Comparison of ENCODE assay signal across 18 cellular contexts in genomic region chr15:71219101-71219500, GRCh38.
DNase-seq lines count a peak whose midpoint lies in the region; ATAC-seq and TF ChIP-seq lines count a peak whose summit lies in the region.
"Had no signal": no experiment of that assay in that cellular context is flagged by ENCODE, and none has a peak within 500 bp of the region (broad histone marks: within the 10 kb centered on the region; RNA-seq: fewer than 3 reads in every experiment).

No MANE protein-coding gene starts in this region.

- no peaks in the 10 kb centered on the region for H3K27me3 Mint-ChIP-seq in mesothelial cell of epicardium (ENCODE audit: low read depth)

- ATAC-seq in left cardiac atrium, result peak; percentile 48 to 66

- H3K36me3 Mint-ChIP-seq in mesothelial cell of epicardium, result peaks cover 20% of the 10 kb centered on the region
- H3K36me3 Mint-ChIP-seq: IgD-negative memory B cell had no signal

- peaks cover 37% of the 10 kb centered on the region for H3K4me1 Mint-ChIP-seq in mesothelial cell of epicardium
- H3K4me1 Mint-ChIP-seq: IgD-negative memory B cell had no signal

- 94 to 97% methylated on average over 4 of the region's 4 CpGs for WGBS in GM23248 (ENCODE audit: low coverage in 1 of 2, low lambda C conversion rate in 2 of 2, missing lambda C conversion rate in 2 of 2), 2 experiments
- WGBS in mammary epithelial cell (ENCODE audit: low coverage, missing lambda C conversion rate), result 98% methylated on average over 4 of the region's 4 CpGs

- H2AFZ ChIP-seq in GM23248 (no peak overlapping the region), mammary epithelial cell (ENCODE audit: low read depth, low read length) (no peak overlapping the region)

- peaks cover 4% of the 10 kb centered on the region for H3K9me3 Mint-ChIP-seq in mesothelial cell of epicardium

- no peaks in the 10 kb centered on the region for H3K9me2 ChIP-seq in GM23248 (ENCODE audit: insufficient read depth)

- H3K27ac Mint-ChIP-seq in mesothelial cell of epicardium, result no peak overlapping the region
- H3K27ac Mint-ChIP-seq: IgD-negative memory B cell had no signal

- DNase-seq in GM23248, result no peak
- DNase-seq in mammary epithelial cell, result no peak
- no peak for DNase-seq in left cardiac atrium
- no peak for DNase-seq in DMS79 (lab: John Stamatoyannopoulos, UW)
- DNase-seq in mesothelial cell of epicardium (ENCODE audit: low spot score in 2 of 2, unreplicated experiment in 2 of 2), result no peak
- no peak for DNase-seq in ecto neural progenitor cell (ENCODE audit: low spot score)
- DNase-seq in WERI-Rb-1, result no peak
- DNase-seq: COR-L47, Kasumi-1, NCI-H1105, NCI-H1694 treated with DMSO at 0.1 percent for 48 hours, NCI-H2107, NCI-H345, NCI-H526, SHP77 treated with DMSO at 0.1 percent for 48 hours had no signal

- dilution Hi-C loops in mammary epithelial cell (cut with HindIII; ENCODE audit: low sequenced_read_pairs), result no loop called here

- H3K4me1 ChIP-seq in GM23248 (ENCODE audit: insufficient read depth) (peaks cover 16% of the 10 kb centered on the region), mammary epithelial cell (ENCODE audit: insufficient read depth, low read length) (peaks cover 33% of the 10 kb centered on the region), skeletal muscle tissue (ENCODE audit: control insufficient read depth in 3 of 3, insufficient read depth in 3 of 3, low read length in 3 of 3) (peaks cover 0 to 6% (median 0%) of the 10 kb centered on the region in 3 donors)

- H3F3A ChIP-seq in GM23248 (ENCODE audit: insufficient read depth), result peaks cover 26% of the 10 kb centered on the region

- H3K27me3 ChIP-seq in GM23248 (replicated peaks; ENCODE audit: insufficient read depth) (no peaks in the 10 kb centered on the region), mammary epithelial cell (ENCODE audit: insufficient read depth, low read length) (no peaks in the 10 kb centered on the region), skeletal muscle tissue (ENCODE audit: control insufficient read depth in 3 of 3, insufficient read depth in 3 of 3, low read length in 3 of 3) (peaks cover 0 to 3% (median 0%) of the 10 kb centered on the region in 3 donors), WERI-Rb-1 (ENCODE audit: insufficient read depth, low read depth, severe bottlenecking) (no peaks in the 10 kb centered on the region)

- peaks cover 5% of the 10 kb centered on the region; the same call in 1 of the 2 replicates for H3K79me2 ChIP-seq in GM23248 (ENCODE audit: insufficient read depth)
- peaks cover 22% of the 10 kb centered on the region for H3K79me2 ChIP-seq in mammary epithelial cell (ENCODE audit: insufficient read depth, low read length)

- H4K20me1 ChIP-seq in GM23248 (ENCODE audit: insufficient read depth) (no peaks in the 10 kb centered on the region), mammary epithelial cell (ENCODE audit: insufficient read depth, low read length) (no peaks in the 10 kb centered on the region)

- peak overlapping the region; percentile 81 for H3K27ac ChIP-seq in GM23248
- peak overlapping the region; percentile 70 for H3K27ac ChIP-seq in mammary epithelial cell (ENCODE audit: insufficient read depth, low read depth, low read length)
- peak overlapping the region; percentile 5 for H3K27ac ChIP-seq in skeletal muscle tissue (ENCODE audit: low read depth, low read length)
- H3K27ac ChIP-seq in WERI-Rb-1, result no peak overlapping the region
- H3K27ac ChIP-seq: C4-2B had no signal

- intact Hi-C loops in mammary epithelial cell (cut with micrococcal nuclease), result loop anchor here (1.0 kb wide), 1 partner anchor 76 kb away; no protein-coding TSS in a partner anchor
- intact Hi-C loops in left cardiac atrium (cut with DNase I), result no loop called here

- peaks cover 5% of the 10 kb centered on the region; the same call in 1 of the 2 replicates for H3K36me3 ChIP-seq in GM23248 (ENCODE audit: low read depth)
- peaks cover 3% of the 10 kb centered on the region for H3K36me3 ChIP-seq in mammary epithelial cell (ENCODE audit: insufficient read depth, low read length)
- H3K36me3 ChIP-seq in skeletal muscle tissue (ENCODE audit: control insufficient read depth in 3 of 3, insufficient read depth in 3 of 3, low read length in 3 of 3), result no peaks in the 10 kb centered on the region
- no peaks in the 10 kb centered on the region for H3K36me3 ChIP-seq in WERI-Rb-1

- H3K4me3 Mint-ChIP-seq in mesothelial cell of epicardium, result no peak overlapping the region
- H3K4me3 Mint-ChIP-seq: IgD-negative memory B cell had no signal

- no peak for TF ChIP-seq CTCF in mammary epithelial cell (conservative IDR thresholded peaks at IDR 0.05 in 1 of 2, IDR thresholded peaks at IDR 0.05 in 1 of 2; ENCODE audit: extremely low read depth in 1 of 2, insufficient read depth in 1 of 2, low read depth in 1 of 2, low read length in 2 of 2)
- TF ChIP-seq CTCF in mesothelial cell of epicardium (IDR thresholded peaks at IDR 0.05; ENCODE audit: unreplicated experiment), result no peak
- no peak for TF ChIP-seq CTCF in WERI-Rb-1 (IDR thresholded peaks at IDR 0.05; ENCODE audit: low read depth, low read length)

- H3K4me2 ChIP-seq in GM23248 (ENCODE audit: unreplicated experiment), result peak overlapping the region; percentile 8
- H3K4me2 ChIP-seq in mammary epithelial cell (ENCODE audit: insufficient read depth, low read depth, low read length), result no peak overlapping the region

- H3K9me3 ChIP-seq in GM23248 (ENCODE audit: low read depth), result no peaks in the 10 kb centered on the region
- no peaks in the 10 kb centered on the region for H3K9me3 ChIP-seq in mammary epithelial cell (replicated peaks; ENCODE audit: insufficient read depth, low read length)
- H3K9me3 ChIP-seq in skeletal muscle tissue (ENCODE audit: control insufficient read depth in 3 of 3, low read length in 3 of 3), result no peaks in the 10 kb centered on the region
- H3K9me3 ChIP-seq in WERI-Rb-1 (ENCODE audit: severe bottlenecking), result peaks cover 4% of the 10 kb centered on the region

- TSS peak; percentile 64 for BruUV-seq in mammary epithelial cell (replicated peaks; lab: Mats Ljungman, UMichigan)

- no peak overlapping the region for H3K9ac ChIP-seq in GM23248
- no peak overlapping the region for H3K9ac ChIP-seq in mammary epithelial cell (ENCODE audit: insufficient read depth, low read length)
- no peak overlapping the region for H3K9ac ChIP-seq in skeletal muscle tissue (ENCODE audit: low read depth in 1 of 3, low read length in 3 of 3)

- H3K4me3 ChIP-seq in GM23248 (no peak overlapping the region), mammary epithelial cell (replicated peaks in 1 of 3; ENCODE audit: insufficient read depth in 1 of 3, low read depth in 2 of 3, low read length in 3 of 3) (no peak overlapping the region), skeletal muscle tissue (ENCODE audit: low read length in 3 of 3) (no peak overlapping the region), WERI-Rb-1 (ENCODE audit: low read depth, low read length) (no peak overlapping the region)

- CTCF ChIA-PET in mammary epithelial cell (lab: Charles Lee; ENCODE audit: low non-redundant PET), result no interaction called here

- in situ Hi-C loops in GM23248 (cut with MboI), result no loop called here
- in situ Hi-C loops in mammary epithelial cell (cut with MboI; ENCODE audit: low sequenced_read_pairs in 2 of 2), result no loop called here
